17 cellular contexts compared by ENCODE assay signal in genomic region chr5:22889714-22890113, GRCh38. TPM values are rescaled to one million over a fixed set of nuclear protein-coding genes. Genes with fewer than 3 reads are reported as not detected.
DNase-seq lines count a peak whose midpoint lies in the region; ATAC-seq and TF ChIP-seq lines count a peak whose summit lies in the region.
"Had no signal": no experiment of that assay in that cellular context is flagged by ENCODE, and none has a peak within 500 bp of the region (broad histone marks: within the 10 kb centered on the region; RNA-seq: fewer than 3 reads in every experiment).

No MANE protein-coding gene starts in this region.

- no peaks in the 10 kb centered on the region for H3K79me2 ChIP-seq in mammary epithelial cell (ENCODE audit: insufficient read depth, low read length)

- CTCF ChIA-PET in mammary epithelial cell (lab: Charles Lee; ENCODE audit: low non-redundant PET): no interaction called here

- no TSS peak for BruUV-seq in mammary epithelial cell (replicated peaks; lab: Mats Ljungman, UMichigan)

- dilution Hi-C loops in mammary epithelial cell (cut with HindIII; ENCODE audit: low sequenced_read_pairs): no loop called here

- 38% methylated on average over 2 of the region's 2 CpGs for WGBS in mammary epithelial cell (ENCODE audit: low coverage, missing lambda C conversion rate)

- DNase-seq in AML-193 (lab: John Stamatoyannopoulos, UW) (peak; percentile 2 to 3), GM20000 (ENCODE audit: low spot score) (peak; percentile 5), NCI-H446 treated with DMSO at 0.1 percent for 48 hours (lab: John Stamatoyannopoulos, UW) (peak; percentile 59), mammary epithelial cell (no peak), NCI-H2196 treated with DMSO at 0.1 percent for 48 hours (lab: John Stamatoyannopoulos, UW; ENCODE audit: unreplicated experiment) (no peak)
- DNase-seq in activated CD4-positive, CD25-positive, alpha-beta regulatory T cell (lab: John Stamatoyannopoulos, UW): no peak
- DNase-seq: activated CD8-positive, alpha-beta T cell treated with anti-CD3 and anti-CD28 coated beads for 36 hours; IMR-90; left lung; NCI-H748 treated with DMSO at 0.1 percent for 48 hours; ovary; stimulated activated naive CD8-positive, alpha-beta T cell treated with anti-CD3 and anti-CD28 coated beads, Interleukin-15, amount 100 ng/mL, for 72 hours; T-helper 17 cell had no signal

- peaks cover 5% of the 10 kb centered on the region for H3K4me1 ChIP-seq in mammary epithelial cell (ENCODE audit: insufficient read depth, low read length)
- H3K4me1 ChIP-seq: HAP-1, left lung had no signal

- no peaks in the 10 kb centered on the region for H4K20me1 ChIP-seq in mammary epithelial cell (ENCODE audit: insufficient read depth, low read length)

- no peak overlapping the region for H2AFZ ChIP-seq in mammary epithelial cell (ENCODE audit: low read depth, low read length)

- intact Hi-C loops in mammary epithelial cell (cut with micrococcal nuclease): loop anchor here (2.0 to 10.0 kb wide), 2 partner anchors 249 to 975 kb away; no protein-coding TSS in a partner anchor

- H3K9ac ChIP-seq in mammary epithelial cell (ENCODE audit: insufficient read depth, low read length): no peak overlapping the region

- H3K4me2 ChIP-seq in mammary epithelial cell (ENCODE audit: insufficient read depth, low read depth, low read length): no peak overlapping the region

- no peak overlapping the region for H3K4me3 ChIP-seq in mammary epithelial cell (replicated peaks in 1 of 3; ENCODE audit: insufficient read depth in 1 of 3, low read depth in 2 of 3, low read length in 3 of 3)
- H3K4me3 ChIP-seq: HAP-1, left lung, ovary had no signal

- no peaks in the 10 kb centered on the region for H3K36me3 ChIP-seq in mammary epithelial cell (ENCODE audit: insufficient read depth, low read length)
- H3K36me3 ChIP-seq: HAP-1, left lung, ovary had no signal

- H3K27ac ChIP-seq in mammary epithelial cell (ENCODE audit: insufficient read depth, low read depth, low read length): no peak overlapping the region
- H3K27ac ChIP-seq: left lung, ovary had no signal

- in situ Hi-C loops in mammary epithelial cell (cut with MboI; ENCODE audit: low sequenced_read_pairs in 2 of 2): loop anchor here in 1 of 2 donors (25.0 kb wide), 1 partner anchor 248 kb away; no protein-coding TSS in a partner anchor

- ATAC-seq in GM21786 (IDR thresholded peaks at IDR 0.05; ENCODE audit: unreplicated experiment): no peak
- no peak for ATAC-seq in HG02981 (IDR thresholded peaks at IDR 0.05; ENCODE audit: unreplicated experiment)
- ATAC-seq: activated CD8-positive, alpha-beta T cell treated with anti-CD3 and anti-CD28 coated beads for 36 hours; activated naive CD4-positive, alpha-beta T cell treated with anti-CD3 and anti-CD28 coated beads, Interleukin-2, amount 50 U/mL, for 72 hours; left lung; stimulated activated naive CD8-positive, alpha-beta T cell treated with anti-CD3 and anti-CD28 coated beads, Interleukin-15, amount 100 ng/mL, for 72 hours; T-helper 17 cell had no signal

- H3K9me3 ChIP-seq in mammary epithelial cell (replicated peaks; ENCODE audit: insufficient read depth, low read length): no peaks in the 10 kb centered on the region
- H3K9me3 ChIP-seq: HAP-1, left lung, ovary had no signal

- no peaks in the 10 kb centered on the region for H3K27me3 ChIP-seq in mammary epithelial cell (ENCODE audit: insufficient read depth, low read length)
- H3K27me3 ChIP-seq: left lung, ovary had no signal

- TF ChIP-seq CTCF in GM20000 (IDR thresholded peaks at IDR 0.05; ENCODE audit: extremely low read depth, missing control alignments): no peak
- TF ChIP-seq CTCF in mammary epithelial cell (conservative IDR thresholded peaks at IDR 0.05 in 1 of 2, IDR thresholded peaks at IDR 0.05 in 1 of 2; ENCODE audit: extremely low read depth in 1 of 2, insufficient read depth in 1 of 2, low read depth in 1 of 2, low read length in 2 of 2): peak; percentile 28 to 50

RNA-seq across cellular contexts. Expression of gene CDH12, which starts 36.6 kb away (rescaled TPM):
- not detected for total RNA-seq in mammary epithelial cell
- polyA plus RNA-seq in mammary epithelial cell: not detected
- polyA minus RNA-seq in mammary epithelial cell: not detected
- total RNA-seq: activated CD8-positive, alpha-beta T cell treated with anti-CD3 and anti-CD28 coated beads for 36 hours; activated naive CD4-positive, alpha-beta T cell treated with anti-CD3 and anti-CD28 coated beads, Interleukin-2, amount 50 U/mL, for 72 hours; IMR-90; left lung; T-helper 17 cell had no signal
- polyA plus RNA-seq: IMR-90 had no signal

Comparison
In these comparisons a context has a peak if more than half of its experiments do, and no peak if none do; other contexts are left out.
1. DNase-seq: peak in AML-193 (2 of 2), GM20000 (single experiment) and NCI-H446 treated with DMSO at 0.1 percent for 48 hours (single experiment); none in mammary epithelial cell (single experiment), activated CD4-positive, CD25-positive, alpha-beta regulatory T cell (0 of 4) and NCI-H2196 treated with DMSO at 0.1 percent for 48 hours (single experiment).